ENCODE assay signal across 1 cellular context in genomic region chr7:118183586-118184391, GRCh38.
A peak's percentile ranks its signal among the peaks of the same experiment; 100 is the strongest.
TF ChIP-seq lines count a peak whose summit lies in the region.

TSS of gene LSM8 (plus strand) at chr7:118184164. CDS start at chr7:118184224, 60 bp downstream.

TF ChIP-seq in K562, 482 proteins besides CTCF, POLR2A, EP300 and RAD21 (continued from another document and continues in another):
- TF ChIP-seq CTCFL (IDR thresholded peaks at IDR 0.05; ENCODE audit: borderline replicate concordance, insufficient read depth, low read depth, low read length, poor library complexity, severe bottlenecking), result no peak
- TF ChIP-seq ZNF644 (tag; IDR thresholded peaks at IDR 0.05; ENCODE audit: low read depth), result peak; percentile 61; the same call in 1 of the 2 replicates
- no peak for TF ChIP-seq CLOCK (CRISPR knock-in tag; IDR thresholded peaks at IDR 0.05; ENCODE audit: borderline replicate concordance)
- TF ChIP-seq ZFP30 (CRISPR knock-in tag; IDR thresholded peaks at IDR 0.05; ENCODE audit: borderline replicate concordance), result no peak
- TF ChIP-seq ZNF445 (CRISPR knock-in tag; IDR thresholded peaks at IDR 0.05; ENCODE audit: low read depth), result no peak
- no peak for TF ChIP-seq TEAD2 (tag; IDR thresholded peaks at IDR 0.05)
- no peak for TF ChIP-seq ZNF23 (CRISPR knock-in tag; IDR thresholded peaks at IDR 0.05)
- TF ChIP-seq NFATC3 (IDR thresholded peaks at IDR 0.05), result peak; percentile 93
- TF ChIP-seq BRF1 (IDR thresholded peaks at IDR 0.05; ENCODE audit: borderline replicate concordance, extremely low read depth, insufficient read length), result no peak
- TF ChIP-seq, protein P1, sequence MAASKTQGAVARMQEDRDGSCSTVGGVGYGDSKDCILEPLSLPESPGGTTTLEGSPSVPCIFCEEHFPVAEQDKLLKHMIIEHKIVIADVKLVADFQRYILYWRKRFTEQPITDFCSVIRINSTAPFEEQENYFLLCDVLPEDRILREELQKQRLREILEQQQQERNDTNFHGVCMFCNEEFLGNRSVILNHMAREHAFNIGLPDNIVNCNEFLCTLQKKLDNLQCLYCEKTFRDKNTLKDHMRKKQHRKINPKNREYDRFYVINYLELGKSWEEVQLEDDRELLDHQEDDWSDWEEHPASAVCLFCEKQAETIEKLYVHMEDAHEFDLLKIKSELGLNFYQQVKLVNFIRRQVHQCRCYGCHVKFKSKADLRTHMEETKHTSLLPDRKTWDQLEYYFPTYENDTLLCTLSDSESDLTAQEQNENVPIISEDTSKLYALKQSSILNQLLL (CRISPR knock-in tag; IDR thresholded peaks at IDR 0.05; ENCODE audit: borderline replicate concordance), result no peak
- no peak; the same call in 1 of the 2 replicates for TF ChIP-seq ZNF24 (IDR thresholded peaks at IDR 0.05)
- no peak for TF ChIP-seq SNRNP70 (optimal IDR thresholded peaks at IDR 0.05; ENCODE audit: low read depth, low read length)
- TF ChIP-seq JUN (IDR thresholded peaks at IDR 0.05; ENCODE audit: borderline replicate concordance, low read depth, low read length), result no peak; the same call in 1 of the 2 replicates
- peak; percentile 85; the same call in 1 of the 2 replicates for TF ChIP-seq JUN (CRISPR knock-in tag; IDR thresholded peaks at IDR 0.05; ENCODE audit: borderline replicate concordance)
- TF ChIP-seq MBD2 (IDR thresholded peaks at IDR 0.05; ENCODE audit: borderline replicate concordance, low read depth), result peak; percentile 91; the same call in 1 of the 2 replicates
- no peak for TF ChIP-seq CREB3 (tag; conservative IDR thresholded peaks at IDR 0.05; ENCODE audit: low read depth)
- TF ChIP-seq DIDO1 (tag; IDR thresholded peaks at IDR 0.05; ENCODE audit: low read depth), result no peak
- TF ChIP-seq, protein P2, sequence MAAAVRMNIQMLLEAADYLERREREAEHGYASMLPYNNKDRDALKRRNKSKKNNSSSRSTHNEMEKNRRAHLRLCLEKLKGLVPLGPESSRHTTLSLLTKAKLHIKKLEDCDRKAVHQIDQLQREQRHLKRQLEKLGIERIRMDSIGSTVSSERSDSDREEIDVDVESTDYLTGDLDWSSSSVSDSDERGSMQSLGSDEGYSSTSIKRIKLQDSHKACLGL (CRISPR knock-in tag; IDR thresholded peaks at IDR 0.05; ENCODE audit: borderline replicate concordance, poor library complexity, severe bottlenecking), result no peak
- no peak for TF ChIP-seq CBFB (CRISPR knock-in tag; IDR thresholded peaks at IDR 0.05)
- TF ChIP-seq HSF4 (CRISPR knock-in tag; IDR thresholded peaks at IDR 0.05; ENCODE audit: borderline replicate concordance), result no peak
- no peak for TF ChIP-seq HMG20A (CRISPR knock-in tag; conservative IDR thresholded peaks at IDR 0.05)
- no peak for TF ChIP-seq SNAPC5 (CRISPR knock-in tag; IDR thresholded peaks at IDR 0.05)
- peak; percentile 6; the same call in 1 of the 2 replicates for TF ChIP-seq FOXJ2 (tag; IDR thresholded peaks at IDR 0.05)
- peak; percentile 74 for TF ChIP-seq SIN3B (IDR thresholded peaks at IDR 0.05; ENCODE audit: low read depth)
- peak; percentile 88 for TF ChIP-seq ATF7 (IDR thresholded peaks at IDR 0.05)
- TF ChIP-seq ZNF717 (CRISPR knock-in tag; IDR thresholded peaks at IDR 0.05), result peak; percentile 54; the same call in 1 of the 2 replicates
- TF ChIP-seq HDAC6 (IDR thresholded peaks at IDR 0.05; ENCODE audit: low read depth, low read length), result no peak
- no peak for TF ChIP-seq TEAD4 (IDR thresholded peaks at IDR 0.05; ENCODE audit: low read length)
- TF ChIP-seq TEAD4 (CRISPR knock-in tag; IDR thresholded peaks at IDR 0.05; ENCODE audit: borderline replicate concordance), result no peak
- TF ChIP-seq NR2C2 (CRISPR knock-in tag; IDR thresholded peaks at IDR 0.05), result peak; percentile 31; the same call in 1 of the 2 replicates
- peak; percentile 92 for TF ChIP-seq NR2C2 (tag; IDR thresholded peaks at IDR 0.05)
- TF ChIP-seq ZNF511 (CRISPR knock-in tag; IDR thresholded peaks at IDR 0.05), result peak; percentile 93
- TF ChIP-seq, protein P3, sequence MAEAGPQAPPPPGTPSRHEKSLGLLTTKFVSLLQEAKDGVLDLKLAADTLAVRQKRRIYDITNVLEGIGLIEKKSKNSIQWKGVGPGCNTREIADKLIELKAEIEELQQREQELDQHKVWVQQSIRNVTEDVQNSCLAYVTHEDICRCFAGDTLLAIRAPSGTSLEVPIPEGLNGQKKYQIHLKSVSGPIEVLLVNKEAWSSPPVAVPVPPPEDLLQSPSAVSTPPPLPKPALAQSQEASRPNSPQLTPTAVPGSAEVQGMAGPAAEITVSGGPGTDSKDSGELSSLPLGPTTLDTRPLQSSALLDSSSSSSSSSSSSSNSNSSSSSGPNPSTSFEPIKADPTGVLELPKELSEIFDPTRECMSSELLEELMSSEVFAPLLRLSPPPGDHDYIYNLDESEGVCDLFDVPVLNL (CRISPR knock-in tag; IDR thresholded peaks at IDR 0.05; ENCODE audit: low read depth), result peak; percentile 32; the same call in 1 of the 2 replicates
- TF ChIP-seq ZNF436 (CRISPR knock-in tag; IDR thresholded peaks at IDR 0.05), result 0 out of 2 replicates have a peak, but pooled peaks have one; percentile 50
- TF ChIP-seq SRF (CRISPR knock-in tag; IDR thresholded peaks at IDR 0.05), result 0 out of 4 replicates have a peak, but pooled peaks of 1 of the 2 experiments have one; percentile 33
- no peak; the same call in 1 of the 2 replicates for TF ChIP-seq SOX6 (IDR thresholded peaks at IDR 0.05)
- no peak for TF ChIP-seq ZNF124 (CRISPR knock-in tag; IDR thresholded peaks at IDR 0.05)
- peak; percentile 83; the same call in 1 of the 2 replicates for TF ChIP-seq REST (CRISPR knock-in tag; IDR thresholded peaks at IDR 0.05; ENCODE audit: low read depth)
- TF ChIP-seq YBX1 (IDR thresholded peaks at IDR 0.05), result no peak
- no peak for TF ChIP-seq HDAC3 (IDR thresholded peaks at IDR 0.05; ENCODE audit: borderline replicate concordance, partially characterized antibody)
- TF ChIP-seq, protein P4, sequence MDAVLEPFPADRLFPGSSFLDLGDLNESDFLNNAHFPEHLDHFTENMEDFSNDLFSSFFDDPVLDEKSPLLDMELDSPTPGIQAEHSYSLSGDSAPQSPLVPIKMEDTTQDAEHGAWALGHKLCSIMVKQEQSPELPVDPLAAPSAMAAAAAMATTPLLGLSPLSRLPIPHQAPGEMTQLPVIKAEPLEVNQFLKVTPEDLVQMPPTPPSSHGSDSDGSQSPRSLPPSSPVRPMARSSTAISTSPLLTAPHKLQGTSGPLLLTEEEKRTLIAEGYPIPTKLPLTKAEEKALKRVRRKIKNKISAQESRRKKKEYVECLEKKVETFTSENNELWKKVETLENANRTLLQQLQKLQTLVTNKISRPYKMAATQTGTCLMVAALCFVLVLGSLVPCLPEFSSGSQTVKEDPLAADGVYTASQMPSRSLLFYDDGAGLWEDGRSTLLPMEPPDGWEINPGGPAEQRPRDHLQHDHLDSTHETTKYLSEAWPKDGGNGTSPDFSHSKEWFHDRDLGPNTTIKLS (IDR thresholded peaks at IDR 0.05; ENCODE audit: borderline replicate concordance, low read depth), result peak; percentile 82
- TF ChIP-seq IFI16 (CRISPR knock-in tag; IDR thresholded peaks at IDR 0.05), result no peak
- TF ChIP-seq L3MBTL2 (IDR thresholded peaks at IDR 0.05), result peak; percentile 84
- TF ChIP-seq HOXB6 (CRISPR knock-in tag; IDR thresholded peaks at IDR 0.05; ENCODE audit: borderline replicate concordance), result peak; percentile 56; the same call in 1 of the 2 replicates
- no peak for TF ChIP-seq TSC22D4 (tag; IDR thresholded peaks at IDR 0.05)
- TF ChIP-seq FOXJ3 (CRISPR knock-in tag; IDR thresholded peaks at IDR 0.05), result no peak
- TF ChIP-seq SMARCC2 (IDR thresholded peaks at IDR 0.05; ENCODE audit: low read depth), result no peak; the same call in 1 of the 2 replicates
- TF ChIP-seq KDM1A (IDR thresholded peaks at IDR 0.05), result peak in 1 of 2 experiments; percentile 12; a peak in 2 of 4 replicates
- peak; percentile 91 to 96 for TF ChIP-seq UBTF (IDR thresholded peaks at IDR 0.05; ENCODE audit: borderline replicate concordance in 1 of 2, low read depth in 2 of 2, low read length in 2 of 2)
- no peak for TF ChIP-seq ZNF174 (CRISPR knock-in tag; IDR thresholded peaks at IDR 0.05)
- no peak for TF ChIP-seq NCOA1 (IDR thresholded peaks at IDR 0.05; ENCODE audit: low read depth)
- 0 out of 2 replicates have a peak, but pooled peaks have one; percentile 22 for TF ChIP-seq GATAD2A (IDR thresholded peaks at IDR 0.05)
- no peak for TF ChIP-seq BRCA1 (IDR thresholded peaks at IDR 0.05)
- no peak for TF ChIP-seq BRCA1 (CRISPR knock-in tag; IDR thresholded peaks at IDR 0.05)
- peak; percentile 81 for TF ChIP-seq ELF2 (CRISPR knock-in tag; IDR thresholded peaks at IDR 0.05)
